Comparison of ENCODE assay signal across 1 cellular context in genomic region chr1:6450943-6451373, GRCh38.
A peak's percentile ranks its signal among the peaks of the same experiment; 100 is the strongest.
TF ChIP-seq lines count a peak whose summit lies in the region.

No MANE protein-coding gene starts in this region.

TF ChIP-seq in HepG2, 621 proteins besides CTCF, POLR2A, EP300 and RAD21 (continued from another document and continues in another):
- TF ChIP-seq, protein P1, sequence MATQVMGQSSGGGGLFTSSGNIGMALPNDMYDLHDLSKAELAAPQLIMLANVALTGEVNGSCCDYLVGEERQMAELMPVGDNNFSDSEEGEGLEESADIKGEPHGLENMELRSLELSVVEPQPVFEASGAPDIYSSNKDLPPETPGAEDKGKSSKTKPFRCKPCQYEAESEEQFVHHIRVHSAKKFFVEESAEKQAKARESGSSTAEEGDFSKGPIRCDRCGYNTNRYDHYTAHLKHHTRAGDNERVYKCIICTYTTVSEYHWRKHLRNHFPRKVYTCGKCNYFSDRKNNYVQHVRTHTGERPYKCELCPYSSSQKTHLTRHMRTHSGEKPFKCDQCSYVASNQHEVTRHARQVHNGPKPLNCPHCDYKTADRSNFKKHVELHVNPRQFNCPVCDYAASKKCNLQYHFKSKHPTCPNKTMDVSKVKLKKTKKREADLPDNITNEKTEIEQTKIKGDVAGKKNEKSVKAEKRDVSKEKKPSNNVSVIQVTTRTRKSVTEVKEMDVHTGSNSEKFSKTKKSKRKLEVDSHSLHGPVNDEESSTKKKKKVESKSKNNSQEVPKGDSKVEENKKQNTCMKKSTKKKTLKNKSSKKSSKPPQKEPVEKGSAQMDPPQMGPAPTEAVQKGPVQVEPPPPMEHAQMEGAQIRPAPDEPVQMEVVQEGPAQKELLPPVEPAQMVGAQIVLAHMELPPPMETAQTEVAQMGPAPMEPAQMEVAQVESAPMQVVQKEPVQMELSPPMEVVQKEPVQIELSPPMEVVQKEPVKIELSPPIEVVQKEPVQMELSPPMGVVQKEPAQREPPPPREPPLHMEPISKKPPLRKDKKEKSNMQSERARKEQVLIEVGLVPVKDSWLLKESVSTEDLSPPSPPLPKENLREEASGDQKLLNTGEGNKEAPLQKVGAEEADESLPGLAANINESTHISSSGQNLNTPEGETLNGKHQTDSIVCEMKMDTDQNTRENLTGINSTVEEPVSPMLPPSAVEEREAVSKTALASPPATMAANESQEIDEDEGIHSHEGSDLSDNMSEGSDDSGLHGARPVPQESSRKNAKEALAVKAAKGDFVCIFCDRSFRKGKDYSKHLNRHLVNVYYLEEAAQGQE (IDR thresholded peaks at IDR 0.05; ENCODE audit: borderline replicate concordance in 1 of 2, low read depth in 1 of 2, low read length in 2 of 2), result no peak
- TF ChIP-seq, protein P2, sequence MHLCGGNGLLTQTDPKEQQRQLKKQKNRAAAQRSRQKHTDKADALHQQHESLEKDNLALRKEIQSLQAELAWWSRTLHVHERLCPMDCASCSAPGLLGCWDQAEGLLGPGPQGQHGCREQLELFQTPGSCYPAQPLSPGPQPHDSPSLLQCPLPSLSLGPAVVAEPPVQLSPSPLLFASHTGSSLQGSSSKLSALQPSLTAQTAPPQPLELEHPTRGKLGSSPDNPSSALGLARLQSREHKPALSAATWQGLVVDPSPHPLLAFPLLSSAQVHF (CRISPR knock-in tag; IDR thresholded peaks at IDR 0.05), result 0 out of 2 replicates have a peak, but pooled peaks have one; percentile 38
- peak; percentile 98 for TF ChIP-seq HNF4A (CRISPR knock-in tag; IDR thresholded peaks at IDR 0.05)
- peak; percentile 80; the same call in 1 of the 2 replicates for TF ChIP-seq HDAC2 (CRISPR knock-in tag; IDR thresholded peaks at IDR 0.05)
- peak; percentile 83 for TF ChIP-seq ZNF7 (CRISPR knock-in tag; IDR thresholded peaks at IDR 0.05)
- peak; percentile 85 for TF ChIP-seq KDM6A (CRISPR knock-in tag; IDR thresholded peaks at IDR 0.05; ENCODE audit: low read depth)
- peak; percentile 42; the same call in 1 of the 2 replicates for TF ChIP-seq JUNB (CRISPR knock-in tag; IDR thresholded peaks at IDR 0.05; ENCODE audit: borderline replicate concordance)
- TF ChIP-seq MLLT10 (CRISPR knock-in tag; IDR thresholded peaks at IDR 0.05), result no peak
- peak; percentile 87 for TF ChIP-seq DRAP1 (CRISPR knock-in tag; IDR thresholded peaks at IDR 0.05)
- TF ChIP-seq CSRNP2 (CRISPR knock-in tag; conservative IDR thresholded peaks at IDR 0.05; ENCODE audit: low read depth), result no peak
- peak; percentile 94 for TF ChIP-seq PPARG (CRISPR knock-in tag; conservative IDR thresholded peaks at IDR 0.05)
- TF ChIP-seq, protein P3, sequence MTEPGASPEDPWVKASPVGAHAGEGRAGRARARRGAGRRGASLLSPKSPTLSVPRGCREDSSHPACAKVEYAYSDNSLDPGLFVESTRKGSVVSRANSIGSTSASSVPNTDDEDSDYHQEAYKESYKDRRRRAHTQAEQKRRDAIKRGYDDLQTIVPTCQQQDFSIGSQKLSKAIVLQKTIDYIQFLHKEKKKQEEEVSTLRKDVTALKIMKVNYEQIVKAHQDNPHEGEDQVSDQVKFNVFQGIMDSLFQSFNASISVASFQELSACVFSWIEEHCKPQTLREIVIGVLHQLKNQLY (CRISPR knock-in tag; IDR thresholded peaks at IDR 0.05), result peak; percentile 36; the same call in 1 of the 2 replicates
- TF ChIP-seq RCOR2 (CRISPR knock-in tag; IDR thresholded peaks at IDR 0.05), result peak; percentile 63; the same call in 1 of the 2 replicates
- no peak for TF ChIP-seq RARG (CRISPR knock-in tag; IDR thresholded peaks at IDR 0.05; ENCODE audit: low read depth)
- peak; percentile 38; the same call in 1 of the 2 replicates for TF ChIP-seq ZNF331 (CRISPR knock-in tag; IDR thresholded peaks at IDR 0.05)
- TF ChIP-seq ZNF484 (CRISPR knock-in tag; IDR thresholded peaks at IDR 0.05; ENCODE audit: borderline replicate concordance, low read depth), result no peak
- peak; percentile 98 for TF ChIP-seq PAXIP1 (CRISPR knock-in tag; conservative IDR thresholded peaks at IDR 0.05)
- peak; percentile 59 for TF ChIP-seq BCL6 (CRISPR knock-in tag; IDR thresholded peaks at IDR 0.05)
- no peak for TF ChIP-seq JARID2 (CRISPR knock-in tag; IDR thresholded peaks at IDR 0.05; ENCODE audit: insufficient replicate concordance)
- TF ChIP-seq KLF12 (CRISPR knock-in tag; IDR thresholded peaks at IDR 0.05; ENCODE audit: borderline replicate concordance), result peak; percentile 58; the same call in 1 of the 2 replicates
- no peak for TF ChIP-seq DPF2 (CRISPR knock-in tag; IDR thresholded peaks at IDR 0.05; ENCODE audit: borderline replicate concordance, low read depth)
- no peak; the same call in 1 of the 2 replicates for TF ChIP-seq MEF2D (CRISPR knock-in tag; IDR thresholded peaks at IDR 0.05)
- peak; percentile 68 for TF ChIP-seq MED8 (CRISPR knock-in tag; IDR thresholded peaks at IDR 0.05; ENCODE audit: insufficient replicate concordance)
- TF ChIP-seq TBX2 (CRISPR knock-in tag; IDR thresholded peaks at IDR 0.05; ENCODE audit: borderline replicate concordance), result 0 out of 2 replicates have a peak, but pooled peaks have one; percentile 43
- no peak for TF ChIP-seq ZNF513 (CRISPR knock-in tag; conservative IDR thresholded peaks at IDR 0.05)
- TF ChIP-seq, protein P4, sequence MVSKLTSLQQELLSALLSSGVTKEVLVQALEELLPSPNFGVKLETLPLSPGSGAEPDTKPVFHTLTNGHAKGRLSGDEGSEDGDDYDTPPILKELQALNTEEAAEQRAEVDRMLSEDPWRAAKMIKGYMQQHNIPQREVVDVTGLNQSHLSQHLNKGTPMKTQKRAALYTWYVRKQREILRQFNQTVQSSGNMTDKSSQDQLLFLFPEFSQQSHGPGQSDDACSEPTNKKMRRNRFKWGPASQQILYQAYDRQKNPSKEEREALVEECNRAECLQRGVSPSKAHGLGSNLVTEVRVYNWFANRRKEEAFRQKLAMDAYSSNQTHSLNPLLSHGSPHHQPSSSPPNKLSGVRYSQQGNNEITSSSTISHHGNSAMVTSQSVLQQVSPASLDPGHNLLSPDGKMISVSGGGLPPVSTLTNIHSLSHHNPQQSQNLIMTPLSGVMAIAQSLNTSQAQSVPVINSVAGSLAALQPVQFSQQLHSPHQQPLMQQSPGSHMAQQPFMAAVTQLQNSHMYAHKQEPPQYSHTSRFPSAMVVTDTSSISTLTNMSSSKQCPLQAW (CRISPR knock-in tag; IDR thresholded peaks at IDR 0.05), result peak; percentile 42
- TF ChIP-seq KDM3A (CRISPR knock-in tag; IDR thresholded peaks at IDR 0.05; ENCODE audit: low read depth), result 0 out of 2 replicates have a peak, but pooled peaks have one; percentile 36
- no peak for TF ChIP-seq CBFB (CRISPR knock-in tag; IDR thresholded peaks at IDR 0.05)
- TF ChIP-seq FOSL2 (CRISPR knock-in tag; IDR thresholded peaks at IDR 0.05), result 0 out of 2 replicates have a peak, but pooled peaks have one; percentile 46
- TF ChIP-seq, protein P5, sequence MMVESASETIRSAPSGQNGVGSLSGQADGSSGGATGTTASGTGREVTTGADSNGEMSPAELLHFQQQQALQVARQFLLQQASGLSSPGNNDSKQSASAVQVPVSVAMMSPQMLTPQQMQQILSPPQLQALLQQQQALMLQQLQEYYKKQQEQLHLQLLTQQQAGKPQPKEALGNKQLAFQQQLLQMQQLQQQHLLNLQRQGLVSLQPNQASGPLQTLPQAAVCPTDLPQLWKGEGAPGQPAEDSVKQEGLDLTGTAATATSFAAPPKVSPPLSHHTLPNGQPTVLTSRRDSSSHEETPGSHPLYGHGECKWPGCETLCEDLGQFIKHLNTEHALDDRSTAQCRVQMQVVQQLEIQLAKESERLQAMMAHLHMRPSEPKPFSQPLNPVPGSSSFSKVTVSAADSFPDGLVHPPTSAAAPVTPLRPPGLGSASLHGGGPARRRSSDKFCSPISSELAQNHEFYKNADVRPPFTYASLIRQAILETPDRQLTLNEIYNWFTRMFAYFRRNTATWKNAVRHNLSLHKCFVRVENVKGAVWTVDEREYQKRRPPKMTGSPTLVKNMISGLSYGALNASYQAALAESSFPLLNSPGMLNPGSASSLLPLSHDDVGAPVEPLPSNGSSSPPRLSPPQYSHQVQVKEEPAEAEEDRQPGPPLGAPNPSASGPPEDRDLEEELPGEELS (CRISPR knock-in tag; IDR thresholded peaks at IDR 0.05), result peak; percentile 71
- TF ChIP-seq, protein P6, sequence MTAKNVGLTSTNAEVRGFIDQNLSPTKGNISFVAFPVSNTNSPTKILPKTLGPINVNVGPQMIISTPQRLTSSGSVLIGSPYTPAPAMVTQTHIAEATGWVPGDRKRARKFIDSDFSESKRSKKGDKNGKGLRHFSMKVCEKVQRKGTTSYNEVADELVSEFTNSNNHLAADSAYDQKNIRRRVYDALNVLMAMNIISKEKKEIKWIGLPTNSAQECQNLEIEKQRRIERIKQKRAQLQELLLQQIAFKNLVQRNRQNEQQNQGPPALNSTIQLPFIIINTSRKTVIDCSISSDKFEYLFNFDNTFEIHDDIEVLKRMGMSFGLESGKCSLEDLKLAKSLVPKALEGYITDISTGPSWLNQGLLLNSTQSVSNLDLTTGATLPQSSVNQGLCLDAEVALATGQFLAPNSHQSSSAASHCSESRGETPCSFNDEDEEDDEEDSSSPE (CRISPR knock-in tag; IDR thresholded peaks at IDR 0.05), result peak; percentile 44; the same call in 1 of the 2 replicates
- TF ChIP-seq, protein P7, sequence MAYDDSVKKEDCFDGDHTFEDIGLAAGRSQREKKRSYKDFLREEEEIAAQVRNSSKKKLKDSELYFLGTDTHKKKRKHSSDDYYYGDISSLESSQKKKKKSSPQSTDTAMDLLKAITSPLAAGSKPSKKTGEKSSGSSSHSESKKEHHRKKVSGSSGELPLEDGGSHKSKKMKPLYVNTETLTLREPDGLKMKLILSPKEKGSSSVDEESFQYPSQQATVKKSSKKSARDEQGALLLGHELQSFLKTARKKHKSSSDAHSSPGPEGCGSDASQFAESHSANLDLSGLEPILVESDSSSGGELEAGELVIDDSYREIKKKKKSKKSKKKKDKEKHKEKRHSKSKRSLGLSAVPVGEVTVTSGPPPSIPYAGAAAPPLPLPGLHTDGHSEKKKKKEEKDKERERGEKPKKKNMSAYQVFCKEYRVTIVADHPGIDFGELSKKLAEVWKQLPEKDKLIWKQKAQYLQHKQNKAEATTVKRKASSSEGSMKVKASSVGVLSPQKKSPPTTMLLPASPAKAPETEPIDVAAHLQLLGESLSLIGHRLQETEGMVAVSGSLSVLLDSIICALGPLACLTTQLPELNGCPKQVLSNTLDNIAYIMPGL (CRISPR knock-in tag; IDR thresholded peaks at IDR 0.05; ENCODE audit: borderline replicate concordance in 1 of 2, low read depth in 1 of 2), result peak in 1 of 2 experiments; percentile 42; a peak in 1 of 4 replicates
- peak; percentile 44; the same call in 1 of the 2 replicates for TF ChIP-seq KDM2A (CRISPR knock-in tag; IDR thresholded peaks at IDR 0.05; ENCODE audit: borderline replicate concordance, low read depth)
- TF ChIP-seq, protein P8, sequence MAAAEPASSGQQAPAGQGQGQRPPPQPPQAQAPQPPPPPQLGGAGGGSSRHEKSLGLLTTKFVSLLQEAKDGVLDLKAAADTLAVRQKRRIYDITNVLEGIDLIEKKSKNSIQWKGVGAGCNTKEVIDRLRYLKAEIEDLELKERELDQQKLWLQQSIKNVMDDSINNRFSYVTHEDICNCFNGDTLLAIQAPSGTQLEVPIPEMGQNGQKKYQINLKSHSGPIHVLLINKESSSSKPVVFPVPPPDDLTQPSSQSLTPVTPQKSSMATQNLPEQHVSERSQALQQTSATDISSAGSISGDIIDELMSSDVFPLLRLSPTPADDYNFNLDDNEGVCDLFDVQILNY (CRISPR knock-in tag; conservative IDR thresholded peaks at IDR 0.05), result no peak
- 0 out of 2 replicates have a peak, but pooled peaks have one; percentile 35 for TF ChIP-seq ZNF350 (CRISPR knock-in tag; IDR thresholded peaks at IDR 0.05; ENCODE audit: borderline replicate concordance, low read depth)
- no peak for TF ChIP-seq RBFOX2 (IDR thresholded peaks at IDR 0.05; ENCODE audit: low read depth, low read length)
- peak; percentile 91 for TF ChIP-seq NR2C2 (CRISPR knock-in tag; IDR thresholded peaks at IDR 0.05; ENCODE audit: borderline replicate concordance)
- no peak for TF ChIP-seq ZNF549 (CRISPR knock-in tag; IDR thresholded peaks at IDR 0.05)
